In genomic region chr22:30546616-30547015, GRCh38 we compare ENCODE assay signal across 31 cellular contexts. TPM values are rescaled to one million over a fixed set of nuclear protein-coding genes. Genes with fewer than 3 reads are reported as not detected.
DNase-seq lines count a peak whose midpoint lies in the region; ATAC-seq, FAIRE-seq and TF ChIP-seq lines count a peak whose summit lies in the region.
"Had no signal": no experiment of that assay in that cellular context is flagged by ENCODE, and none has a peak within 500 bp of the region (broad histone marks: within the 10 kb centered on the region; RNA-seq: fewer than 3 reads in every experiment).

SEC14L6 (minus strand) TSS chr22:30546741; CDS start chr22:30546682, 59 bp downstream.

- H2BK12ac ChIP-seq in neuronal stem cell (ENCODE audit: low read length): peak within 1 kb of the TSS; percentile 31

- no peak within 1 kb of the TSS for H3K23ac ChIP-seq in neuronal stem cell (ENCODE audit: low read depth, low read length, poor library complexity)

- H3K9ac ChIP-seq in kidney (ENCODE audit: low read length in 2 of 2): no peak within 1 kb of the TSS
- no peak within 1 kb of the TSS for H3K9ac ChIP-seq in neuronal stem cell (ENCODE audit: low read depth, low read length, poor library complexity)
- H3K9ac ChIP-seq: BLaER1 treated with 17β-estradiol and CSF1 and Interleukin-3, amounts not matched to agents 10 nM and 100 nM had no signal

- no peaks in the 10 kb centered on the region for H3K79me2 ChIP-seq in PC-9 (ENCODE audit: low read depth)

- DNase-seq in PC-9: peak; percentile 34 to 51
- DNase-seq in kidney: no peak
- DNase-seq in neuronal stem cell (ENCODE audit: low spot score): no peak
- no peak for DNase-seq in upper lobe of right lung
- no peak for DNase-seq in NCI-H82 (lab: John Stamatoyannopoulos, UW)
- no peak for DNase-seq in esophagus squamous epithelium (lab: John Stamatoyannopoulos, UW)
- no peak for DNase-seq in stimulated activated naive CD8-positive, alpha-beta T cell treated with anti-CD3 and anti-CD28 coated beads, Interleukin-15, Interleukin-2, amounts not matched to agents 100 U/mL and 50 U/mL, for 24 hours
- DNase-seq: AML-193; Caco-2; CD4-positive, alpha-beta memory T cell; DMS 273 treated with DMSO at 0.1 percent for 48 hours; DMS79; EL; GDM1; NCI-H1105; NCI-H1436 treated with DMSO at 0.1 percent for 48 hours; NCI-H187 treated with DMSO at 0.1 percent for 48 hours; NCI-H524; NCI-H748 treated with DMSO at 0.1 percent for 48 hours; NK-92 treated with Interleukin-12 subunit alpha and Interleukin-12 subunit beta, amount 100 ng/mL, for 24 hours; RPMI8226; SHP77 had no signal

- no peaks in the 10 kb centered on the region for H4K20me1 ChIP-seq in PC-9 (ENCODE audit: insufficient read depth)
- H4K20me1 ChIP-seq: BLaER1 treated with 17β-estradiol and CSF1 and Interleukin-3, amounts not matched to agents 10 nM and 100 nM had no signal

- H3K36me3 ChIP-seq in PC-9 (ENCODE audit: low read depth) (no peaks in the 10 kb centered on the region), kidney (ENCODE audit: control insufficient read depth in 1 of 2, insufficient read depth in 2 of 2, low read length in 2 of 2) (no peaks in the 10 kb centered on the region), neuronal stem cell (replicated peaks in 1 of 2; ENCODE audit: control insufficient read depth in 2 of 2, insufficient read depth in 2 of 2, low read length in 2 of 2) (no peaks in the 10 kb centered on the region), upper lobe of right lung (no peaks in the 10 kb centered on the region), esophagus squamous epithelium (no peaks in the 10 kb centered on the region)
- H3K36me3 ChIP-seq: BLaER1 treated with 17β-estradiol and CSF1 and Interleukin-3, amounts not matched to agents 10 nM and 100 nM had no signal

- TF ChIP-seq POLR2A in esophagus squamous epithelium (IDR thresholded peaks at IDR 0.05): no peak

- H4K8ac ChIP-seq in neuronal stem cell (ENCODE audit: low read depth, low read length): no peak within 1 kb of the TSS

- CTCF ChIA-PET in PC-9 (lab: Charles Lee): no interaction called here

- TF ChIP-seq CTCF in PC-9 (conservative IDR thresholded peaks at IDR 0.05) (no peak), kidney (IDR thresholded peaks at IDR 0.05; ENCODE audit: borderline replicate concordance, extremely low read depth, insufficient read depth) (no peak), upper lobe of right lung (IDR thresholded peaks at IDR 0.05) (no peak), esophagus squamous epithelium (IDR thresholded peaks at IDR 0.05) (no peak)

- H2BK5ac ChIP-seq in neuronal stem cell (ENCODE audit: low read length): no peak within 1 kb of the TSS

- H3K4me3 ChIP-seq in PC-9 (no peak within 1 kb of the TSS), kidney (ENCODE audit: low read length in 2 of 2) (no peak within 1 kb of the TSS), neuronal stem cell (ENCODE audit: low read length in 2 of 2) (no peak within 1 kb of the TSS), upper lobe of right lung (no peak within 1 kb of the TSS), esophagus squamous epithelium (no peak within 1 kb of the TSS)
- H3K4me3 ChIP-seq: A549; BLaER1 treated with 17β-estradiol and CSF1 and Interleukin-3, amounts not matched to agents 10 nM and 100 nM had no signal

- no peak within 1 kb of the TSS for H3K4ac ChIP-seq in neuronal stem cell (ENCODE audit: low read length)

- H3K27ac ChIP-seq in PC-9: no peak within 1 kb of the TSS
- no peak within 1 kb of the TSS for H3K27ac ChIP-seq in kidney (ENCODE audit: low read depth in 2 of 2, low read length in 2 of 2)
- no peak within 1 kb of the TSS for H3K27ac ChIP-seq in neuronal stem cell (replicated peaks; ENCODE audit: low read length)
- no peak within 1 kb of the TSS for H3K27ac ChIP-seq in upper lobe of right lung
- H3K27ac ChIP-seq in esophagus squamous epithelium: no peak within 1 kb of the TSS
- H3K27ac ChIP-seq: A549; BLaER1 treated with 17β-estradiol and CSF1 and Interleukin-3, amounts not matched to agents 10 nM and 100 nM had no signal

- no peaks in the 10 kb centered on the region for H3K79me1 ChIP-seq in neuronal stem cell (ENCODE audit: low read depth, low read length)

- H2AFZ ChIP-seq in PC-9 (no peak within 1 kb of the TSS), neuronal stem cell (ENCODE audit: low read length) (peak within 1 kb of the TSS; percentile 42)

- H3K18ac ChIP-seq in neuronal stem cell (ENCODE audit: low read length): peak within 1 kb of the TSS; percentile 77

- peak within 1 kb of the TSS; percentile 75 for H2BK15ac ChIP-seq in neuronal stem cell (ENCODE audit: low read length)

- no peak within 1 kb of the TSS for H2AK5ac ChIP-seq in neuronal stem cell (ENCODE audit: low read depth, low read length)

- H3K4me1 ChIP-seq in PC-9 (replicated peaks; ENCODE audit: insufficient read depth): 0 out of 2 replicates have a peak, but pooled peaks cover 9% of the 10 kb centered on the region
- peaks cover 0 to 3% of the 10 kb centered on the region in 2 donors for H3K4me1 ChIP-seq in kidney (ENCODE audit: control insufficient read depth in 1 of 2, insufficient read depth in 1 of 2, low read depth in 1 of 2, low read length in 2 of 2)
- H3K4me1 ChIP-seq in neuronal stem cell (ENCODE audit: control insufficient read depth in 2 of 2, insufficient read depth in 1 of 2, low read depth in 1 of 2, low read length in 2 of 2): peaks cover 6 to 7% of the 10 kb centered on the region in 2 donors
- no peaks in the 10 kb centered on the region for H3K4me1 ChIP-seq in upper lobe of right lung
- H3K4me1 ChIP-seq in esophagus squamous epithelium: peaks cover 3 to 12% (median 6%) of the 10 kb centered on the region in 3 donors
- H3K4me1 ChIP-seq: A549, Caco-2 had no signal

- H3K9me3 ChIP-seq in PC-9 (ENCODE audit: insufficient read depth, low read depth) (no peaks in the 10 kb centered on the region), kidney (ENCODE audit: control insufficient read depth in 1 of 2, low read length in 2 of 2) (no peaks in the 10 kb centered on the region), neuronal stem cell (replicated peaks in 1 of 2; ENCODE audit: control insufficient read depth in 2 of 2, insufficient read depth in 1 of 2, low read depth in 1 of 2, low read length in 2 of 2) (peaks cover 2 to 11% of the 10 kb centered on the region in 2 donors), upper lobe of right lung (no peaks in the 10 kb centered on the region), esophagus squamous epithelium (no peaks in the 10 kb centered on the region)
- H3K9me3 ChIP-seq: A549; BLaER1 treated with 17β-estradiol and CSF1 and Interleukin-3, amounts not matched to agents 10 nM and 100 nM; Caco-2 had no signal

- no TSS peak for BruUV-seq in PC-9 (replicated peaks; lab: Mats Ljungman, UMichigan)

- intact Hi-C loops in PC-9 (cut with micrococcal nuclease; ENCODE audit: unreplicated experiment): no loop called here
- intact Hi-C loops in kidney (cut with DNase I): no loop called here
- intact Hi-C loops in upper lobe of right lung (cut with DNase I): no loop called here
- intact Hi-C loops in esophagus squamous epithelium (cut with DNase I): no loop called here

- no peak within 1 kb of the TSS for H2BK120ac ChIP-seq in neuronal stem cell (ENCODE audit: low read depth, low read length)

- H3F3A ChIP-seq in PC-9 (ENCODE audit: insufficient read depth, low read depth): no peaks in the 10 kb centered on the region

- H3K27me3 ChIP-seq in PC-9 (ENCODE audit: insufficient read depth, low read depth) (no peaks in the 10 kb centered on the region), neuronal stem cell (ENCODE audit: control insufficient read depth in 3 of 3, insufficient read depth in 3 of 3, low read depth in 1 of 3, low read length in 3 of 3) (peaks cover 0 to 2% (median 0%) of the 10 kb centered on the region in 3 experiments), upper lobe of right lung (no peaks in the 10 kb centered on the region), esophagus squamous epithelium (peaks cover 0 to 59% (median 3%) of the 10 kb centered on the region in 4 donors)
- H3K27me3 ChIP-seq: BLaER1 treated with 17β-estradiol and CSF1 and Interleukin-3, amounts not matched to agents 10 nM and 100 nM had no signal

- H3K4me2 ChIP-seq in PC-9 (no peak within 1 kb of the TSS), neuronal stem cell (ENCODE audit: insufficient read depth, low read length, poor library complexity, severe bottlenecking) (no peak within 1 kb of the TSS)
- H3K4me2 ChIP-seq: A549; BLaER1 treated with 17β-estradiol and CSF1 and Interleukin-3, amounts not matched to agents 10 nM and 100 nM had no signal

- POLR2A ChIA-PET in PC-9 (lab: Charles Lee; ENCODE audit: unreplicated experiment): no interaction called here

- ATAC-seq in upper lobe of right lung: no peak
- no peak for ATAC-seq in stimulated activated naive CD8-positive, alpha-beta T cell treated with anti-CD3 and anti-CD28 coated beads, Interleukin-15, Interleukin-2, amounts not matched to agents 100 U/mL and 50 U/mL, for 24 hours
- ATAC-seq: A549 had no signal

- no CpG with 5 or more reads among the region's 7 CpGs for WGBS in neuronal stem cell (ENCODE audit: extremely low coverage in 2 of 2, insufficient read length in 2 of 2, insufficient replicate concordance in 1 of 2), 2 donors
- 90 to 96% methylated on average over 2 to 7 of the region's 7 CpGs for WGBS in esophagus squamous epithelium, 2 donors

- H3K14ac ChIP-seq in neuronal stem cell (ENCODE audit: low read length): peak within 1 kb of the TSS; percentile 28

- no peak within 1 kb of the TSS for H4K91ac ChIP-seq in neuronal stem cell (ENCODE audit: low read depth, low read length, poor library complexity)

- no peaks in the 10 kb centered on the region for H3K9me2 ChIP-seq in PC-9 (ENCODE audit: insufficient read depth)

- FAIRE-seq in kidney (lab: Jason Lieb, UNC): no peak
- FAIRE-seq: A549, GM12891, GM19239, H54 had no signal

RNA-seq across cellular contexts. Expression of gene SEC14L6, which starts in this region (rescaled TPM):
- total RNA-seq in PC-9 (2021): 0.31 and 0.33 TPM in 2 replicates
- 13.9 TPM for total RNA-seq in kidney
- polyA plus RNA-seq in kidney (ENCODE audit: insufficient read depth, low read depth, low replicate concordance): 16.5 TPM
- 1.6 TPM for polyA plus RNA-seq in neuronal stem cell (2013, experiment 1 of 2)
- polyA plus RNA-seq in neuronal stem cell (2013, experiment 2 of 2): 1.8 TPM
- total RNA-seq in upper lobe of right lung: 17.2 TPM
- total RNA-seq in esophagus squamous epithelium: under 1 TPM in 1 of 4 donors, not detected in 3; 0.19 TPM
- total RNA-seq: CD4-positive, alpha-beta memory T cell; HT-29; LHCN-M2; MCF 10A; SK-MEL-5 had no signal
- polyA plus RNA-seq: A549; CD4-positive, alpha-beta memory T cell had no signal

Comparison
In these comparisons a context has a peak if more than half of its experiments do, and no peak if none do; other contexts are left out.
1. RNA of gene SEC14L6 (total RNA-seq): 17.2 TPM in upper lobe of right lung (single experiment) and 13.9 TPM in kidney (single experiment); 0.31 to 0.33 TPM in PC-9 and 0.19 TPM in esophagus squamous epithelium; every median in the first group is over 10 times any median in the second.
2. Peak in DNase-seq in PC-9; RNA of the gene not detected or under 1 TPM.